In the genomic region with DNA sequence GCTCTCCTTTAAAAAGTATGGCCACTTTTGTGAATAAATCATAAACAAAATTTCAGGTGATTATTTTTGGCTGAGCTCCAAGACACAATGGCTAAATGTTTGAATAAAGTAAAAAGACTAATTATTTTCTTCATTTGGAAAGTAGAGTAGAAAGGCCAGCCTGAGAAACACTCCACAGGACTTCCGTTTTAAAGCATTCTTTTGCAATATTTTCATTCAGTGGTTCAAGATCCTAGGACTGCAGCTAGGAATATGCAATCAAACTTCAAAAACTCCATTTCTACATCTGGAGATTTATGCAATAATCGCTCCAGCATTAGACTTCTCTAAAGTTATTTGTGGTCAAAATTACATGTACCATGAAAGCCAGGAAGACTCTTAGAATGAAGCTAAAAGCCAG, we compare ENCODE assay signal across 18 cellular contexts.
DNase-seq lines count a peak whose midpoint lies in the region; ATAC-seq and TF ChIP-seq lines count a peak whose summit lies in the region.
"Had no signal": no experiment of that assay in that cellular context is flagged by ENCODE, and none has a peak within 500 bp of the region (broad histone marks: within the 10 kb centered on the region; RNA-seq: fewer than 3 reads in every experiment).

No MANE protein-coding gene starts in this region.

- no peak for ATAC-seq in thoracic aorta (ENCODE audit: insufficient number of reproducible peaks, low FRiP score, low read depth)
- ATAC-seq in Right ventricle myocardium inferior, result no peak

- no peak overlapping the region for H3K27ac Mint-ChIP-seq in activated naive CD4-positive, alpha-beta T cell treated with anti-CD3 and anti-CD28 coated beads for 36 hours
- H3K27ac Mint-ChIP-seq: B cell; CD4-positive, alpha-beta memory T cell had no signal

- peaks cover 10 to 51% (median 40%) of the 10 kb centered on the region in 10 experiments for H3K4me1 ChIP-seq in BLaER1 treated with 17β-estradiol and CSF1 and Interleukin-3, amounts not matched to agents 10 nM and 100 nM
- peaks cover 12 to 33% of the 10 kb centered on the region in 2 donors for H3K4me1 ChIP-seq in thoracic aorta (ENCODE audit: control insufficient read depth in 1 of 2, low read depth in 2 of 2)
- H3K4me1 ChIP-seq in A673 (ENCODE audit: insufficient read depth, low read length, poor library complexity, severe bottlenecking), result no peaks in the 10 kb centered on the region
- H3K4me1 ChIP-seq in SK-N-SH (ENCODE audit: control insufficient read depth in 1 of 2, insufficient read depth in 2 of 2, low read depth in 1 of 2, low read length in 1 of 2), result no peaks in the 10 kb centered on the region

- POLR2A ChIA-PET in A673 (lab: Charles Lee; ENCODE audit: low non-redundant PET), result no interaction called here
- POLR2A ChIA-PET in SK-N-SH (lab: Yijun Ruan, JAX), result no interaction called here

- H3K4me3 ChIP-seq in BLaER1 treated with 17β-estradiol and CSF1 and Interleukin-3, amounts not matched to agents 10 nM and 100 nM, result no peak overlapping the region
- H3K4me3 ChIP-seq in NB4 (ENCODE audit: low read depth, low read length) (no peak overlapping the region), choroid plexus epithelial cell (ENCODE audit: low read depth, low read length) (no peak overlapping the region), thoracic aorta (no peak overlapping the region), A673 (ENCODE audit: low read depth, low read length, poor library complexity, severe bottlenecking) (no peak overlapping the region), SK-N-SH (ENCODE audit: low read depth in 2 of 2, low read length in 1 of 2) (no peak overlapping the region)
- H3K4me3 ChIP-seq: GM23248, HAP-1 had no signal

- intact Hi-C loops in A673 (cut with micrococcal nuclease; ENCODE audit: unreplicated experiment), result no loop called here
- intact Hi-C loops in Right ventricle myocardium inferior (cut with DNase I), result no loop called here
- intact Hi-C loops in activated naive CD4-positive, alpha-beta T cell treated with anti-CD3 and anti-CD28 coated beads for 36 hours (cut with micrococcal nuclease), result no loop called here

- TF ChIP-seq CTCF in NB4 (IDR thresholded peaks at IDR 0.05; ENCODE audit: low read depth, low read length), result no peak
- TF ChIP-seq CTCF in choroid plexus epithelial cell (conservative IDR thresholded peaks at IDR 0.05; ENCODE audit: low read depth, low read length), result no peak
- TF ChIP-seq CTCF in thoracic aorta (IDR thresholded peaks at IDR 0.05), result no peak
- TF ChIP-seq CTCF in A673 (conservative IDR thresholded peaks at IDR 0.05; ENCODE audit: low read depth, low read length), result no peak
- TF ChIP-seq CTCF in SK-N-SH (IDR thresholded peaks at IDR 0.05), result no peak

- no TSS peak for BruUV-seq in A673 (replicated peaks; lab: Mats Ljungman, UMichigan)

- WGBS in SK-N-SH (ENCODE audit: low lambda C conversion rate), result 40% methylated on average over 2 of the region's 2 CpGs

- H3K36me3 ChIP-seq in BLaER1 treated with 17β-estradiol and CSF1 and Interleukin-3, amounts not matched to agents 10 nM and 100 nM, result no peaks in the 10 kb centered on the region
- H3K36me3 ChIP-seq in thoracic aorta (no peaks in the 10 kb centered on the region), A673 (ENCODE audit: insufficient read depth, low read length, poor library complexity, severe bottlenecking) (no peaks in the 10 kb centered on the region), SK-N-SH (replicated peaks in 1 of 2; ENCODE audit: control insufficient read depth in 1 of 2, insufficient read depth in 2 of 2, low read length in 1 of 2) (no peaks in the 10 kb centered on the region)
- H3K36me3 ChIP-seq: HAP-1 had no signal

- peak overlapping the region in 1 of 11 experiments; percentile 48; a peak in 1 of 22 replicates for H3K27ac ChIP-seq in BLaER1 treated with 17β-estradiol and CSF1 and Interleukin-3, amounts not matched to agents 10 nM and 100 nM
- H3K27ac ChIP-seq in thoracic aorta, result peak overlapping the region; percentile 3 to 43
- H3K27ac ChIP-seq in A673 (ENCODE audit: low read depth, low read length, poor library complexity, severe bottlenecking), result no peak overlapping the region
- no peak overlapping the region for H3K27ac ChIP-seq in SK-N-SH (ENCODE audit: low read depth in 2 of 2, low read length in 1 of 2)
- H3K27ac ChIP-seq: GM23248 had no signal

- no peak overlapping the region for H3K4me3 Mint-ChIP-seq in activated naive CD4-positive, alpha-beta T cell treated with anti-CD3 and anti-CD28 coated beads for 36 hours
- H3K4me3 Mint-ChIP-seq: CD4-positive, alpha-beta memory T cell had no signal

- H3K79me2 ChIP-seq in SK-N-SH (ENCODE audit: insufficient read depth), result no peaks in the 10 kb centered on the region

- TF ChIP-seq POLR2A in NB4 (IDR thresholded peaks at IDR 0.05; ENCODE audit: extremely low read depth, insufficient read length), result no peak

- no peaks in the 10 kb centered on the region; a peak in 1 of 22 replicates for H3K9me3 ChIP-seq in BLaER1 treated with 17β-estradiol and CSF1 and Interleukin-3, amounts not matched to agents 10 nM and 100 nM (replicated peaks in 1 of 11)
- H3K9me3 ChIP-seq in thoracic aorta, result no peaks in the 10 kb centered on the region
- H3K9me3 ChIP-seq in A673 (ENCODE audit: low read depth, low read length, poor library complexity, severe bottlenecking), result no peaks in the 10 kb centered on the region
- no peaks in the 10 kb centered on the region for H3K9me3 ChIP-seq in SK-N-SH
- H3K9me3 ChIP-seq: HAP-1 had no signal

- no peaks in the 10 kb centered on the region for H3F3A ChIP-seq in SK-N-SH (replicated peaks; ENCODE audit: insufficient read depth)

- peaks cover 6% of the 10 kb centered on the region for H3K27me3 Mint-ChIP-seq in activated naive CD4-positive, alpha-beta T cell treated with anti-CD3 and anti-CD28 coated beads for 36 hours (ENCODE audit: low read depth)

- DNase-seq in NB4 (ENCODE audit: low read depth) (peak; percentile 2), choroid plexus epithelial cell (ENCODE audit: low read depth) (peak; percentile 1), thoracic aorta (ENCODE audit: low spot score) (no peak), A673 (ENCODE audit: low spot score) (no peak), SK-N-SH (no peak), Right ventricle myocardium inferior (ENCODE audit: missing footprints) (no peak)
- DNase-seq in activated naive CD4-positive, alpha-beta T cell treated with anti-CD3 and anti-CD28 coated beads for 36 hours, result no peak
- DNase-seq: C1 segment of cervical spinal cord; Calu3; CD4-positive, alpha-beta memory T cell; COR-L47; DMS53; DMS79 treated with DMSO at 0.1 percent for 48 hours; GF-D8; GM23248 had no signal

- TF ChIP-seq RAD21 in SK-N-SH (IDR thresholded peaks at IDR 0.05; ENCODE audit: low read length), result no peak

- no peaks in the 10 kb centered on the region for H3K9me2 ChIP-seq in SK-N-SH

- no peaks in the 10 kb centered on the region for H3K9me3 Mint-ChIP-seq in activated naive CD4-positive, alpha-beta T cell treated with anti-CD3 and anti-CD28 coated beads for 36 hours
- H3K9me3 Mint-ChIP-seq: CD4-positive, alpha-beta memory T cell had no signal

- H3K36me3 Mint-ChIP-seq in activated naive CD4-positive, alpha-beta T cell treated with anti-CD3 and anti-CD28 coated beads for 36 hours (ENCODE audit: low read depth), result no peaks in the 10 kb centered on the region
- H3K36me3 Mint-ChIP-seq: CD4-positive, alpha-beta memory T cell had no signal

- H3K9ac ChIP-seq in BLaER1 treated with 17β-estradiol and CSF1 and Interleukin-3, amounts not matched to agents 10 nM and 100 nM, result no peak overlapping the region
- H3K9ac ChIP-seq in SK-N-SH, result no peak overlapping the region
- H3K9ac ChIP-seq: GM23248 had no signal

- peak overlapping the region in 7 of 11 experiments; percentile 15 to 81 (median 77); a peak in 11 of 22 replicates for H3K4me2 ChIP-seq in BLaER1 treated with 17β-estradiol and CSF1 and Interleukin-3, amounts not matched to agents 10 nM and 100 nM
- no peak overlapping the region for H3K4me2 ChIP-seq in SK-N-SH

- no peaks in the 10 kb centered on the region for H4K20me1 ChIP-seq in BLaER1 treated with 17β-estradiol and CSF1 and Interleukin-3, amounts not matched to agents 10 nM and 100 nM
- H4K20me1 ChIP-seq in SK-N-SH (ENCODE audit: insufficient read depth), result no peaks in the 10 kb centered on the region

- H2AFZ ChIP-seq in SK-N-SH (ENCODE audit: low read depth), result no peak overlapping the region
- H2AFZ ChIP-seq: GM23248 had no signal

- H3K27me3 ChIP-seq in BLaER1 treated with 17β-estradiol and CSF1 and Interleukin-3, amounts not matched to agents 10 nM and 100 nM, result no peaks in the 10 kb centered on the region
- H3K27me3 ChIP-seq in thoracic aorta (replicated peaks; ENCODE audit: insufficient read depth) (no peaks in the 10 kb centered on the region), A673 (replicated peaks; ENCODE audit: insufficient read depth, low read depth, low read length, poor library complexity) (peaks cover 5% of the 10 kb centered on the region), SK-N-SH (ENCODE audit: insufficient read depth) (no peaks in the 10 kb centered on the region; the same call in 1 of the 2 replicates)

- CTCF ChIA-PET in A673 (lab: Charles Lee) (no interaction called here), SK-N-SH (lab: Yijun Ruan, JAX) (no interaction called here)
- CTCF ChIA-PET in activated naive CD4-positive, alpha-beta T cell treated with anti-CD3 and anti-CD28 coated beads for 36 hours (lab: Charles Lee), result interaction anchor here (1.0 kb wide), 1 partner anchor 17 kb away, joined by 3 read pairs; no protein-coding TSS in a partner anchor

- H3K4me1 Mint-ChIP-seq in activated naive CD4-positive, alpha-beta T cell treated with anti-CD3 and anti-CD28 coated beads for 36 hours (ENCODE audit: low read depth), result no peaks in the 10 kb centered on the region
- H3K4me1 Mint-ChIP-seq: CD4-positive, alpha-beta memory T cell had no signal

- no peak for TF ChIP-seq EP300 in SK-N-SH (IDR thresholded peaks at IDR 0.05; ENCODE audit: borderline replicate concordance in 1 of 2, low read depth in 1 of 2, low read length in 1 of 2)

TF ChIP-seq in SK-N-SH, 30 proteins besides CTCF, POLR2A, EP300 and RAD21 (continues in another document):
- TF ChIP-seq FOXM1 (IDR thresholded peaks at IDR 0.05; ENCODE audit: low read depth), result no peak
- TF ChIP-seq SMC3 (IDR thresholded peaks at IDR 0.05; ENCODE audit: low read depth, low read length), result no peak
- no peak for TF ChIP-seq TAF1 (IDR thresholded peaks at IDR 0.05; ENCODE audit: borderline replicate concordance, low read depth, low read length)
- TF ChIP-seq RXRA (IDR thresholded peaks at IDR 0.05; ENCODE audit: borderline replicate concordance, low read depth), result no peak
- no peak for TF ChIP-seq ELF1 (IDR thresholded peaks at IDR 0.05)
- TF ChIP-seq YY1 (IDR thresholded peaks at IDR 0.05; ENCODE audit: low read depth), result no peak
- TF ChIP-seq, protein P1, sequence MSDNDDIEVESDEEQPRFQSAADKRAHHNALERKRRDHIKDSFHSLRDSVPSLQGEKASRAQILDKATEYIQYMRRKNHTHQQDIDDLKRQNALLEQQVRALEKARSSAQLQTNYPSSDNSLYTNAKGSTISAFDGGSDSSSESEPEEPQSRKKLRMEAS (IDR thresholded peaks at IDR 0.05; ENCODE audit: low read depth), result no peak

Comparison
In these comparisons a context has a peak if more than half of its experiments do, and no peak if none do; other contexts are left out.
1. H3K27ac ChIP-seq: peak in thoracic aorta (2 of 2); none in A673 (single experiment) and SK-N-SH (0 of 2).
2. DNase-seq: peak in NB4 (single experiment) and choroid plexus epithelial cell (single experiment); none in thoracic aorta (single experiment), A673 (single experiment), SK-N-SH (single experiment), Right ventricle myocardium inferior (single experiment) and activated naive CD4-positive, alpha-beta T cell treated with anti-CD3 and anti-CD28 coated beads for 36 hours (single experiment).